In the genomic region with DNA sequence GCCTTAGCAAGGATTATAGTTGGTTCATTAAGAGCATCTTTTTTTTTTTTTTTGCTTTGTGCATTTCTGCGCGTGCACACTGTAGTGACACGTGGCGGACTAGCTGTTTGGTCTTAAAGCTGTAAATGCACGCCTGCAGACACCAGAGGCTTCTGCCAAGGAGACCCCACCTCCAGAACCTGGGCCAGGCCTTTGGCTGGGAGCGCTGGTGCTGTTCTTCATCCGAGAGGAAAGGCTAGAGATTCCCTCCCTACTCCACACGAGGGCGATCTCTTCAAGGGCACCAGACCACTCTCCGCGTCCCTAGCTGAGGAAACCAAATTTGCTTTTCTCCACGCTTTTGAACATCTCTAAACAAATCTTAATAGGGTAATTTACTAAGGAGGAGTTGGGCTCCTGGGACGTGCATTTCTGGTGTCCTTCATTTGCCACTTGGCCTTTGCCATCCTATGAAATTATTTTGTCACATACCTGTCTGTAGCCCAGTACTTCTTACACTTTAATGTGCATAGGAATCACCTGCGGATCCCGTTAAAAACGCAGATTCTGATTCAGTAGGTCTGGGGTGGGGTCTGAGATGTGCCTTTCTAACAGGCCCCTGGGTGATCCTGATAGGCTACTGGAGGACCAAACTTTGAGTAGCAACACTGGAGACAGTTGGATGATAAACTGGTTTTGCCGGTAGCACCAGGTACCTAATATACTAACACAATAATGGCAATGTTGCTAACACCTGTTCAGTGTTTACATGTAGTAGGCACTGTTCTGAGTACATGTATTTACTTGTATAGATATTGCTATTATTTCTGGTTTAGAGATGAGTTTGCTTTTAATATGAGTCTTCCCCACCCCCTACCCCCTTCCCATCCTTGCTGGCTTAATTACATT, we compare ENCODE assay signal across 9 cellular contexts. TPM values are rescaled to one million over a fixed set of nuclear protein-coding genes. Genes with fewer than 3 reads are reported as not detected.
A peak's percentile ranks its signal among the peaks of the same experiment; 100 is the strongest.
DNase-seq lines count a peak whose midpoint lies in the region; ATAC-seq and TF ChIP-seq lines count a peak whose summit lies in the region.
"Had no signal": no experiment of that assay in that cellular context is flagged by ENCODE, and none has a peak within 500 bp of the region (broad histone marks: within the 10 kb centered on the region; RNA-seq: fewer than 3 reads in every experiment).

No MANE protein-coding gene starts in this region.

- peaks cover 5% of the 10 kb centered on the region for H3K27me3 Mint-ChIP-seq in glutamatergic neuron (ENCODE audit: unreplicated experiment)

- ATAC-seq in GM18517 (IDR thresholded peaks at IDR 0.05; ENCODE audit: unreplicated experiment) = peak; percentile 65
- peak; percentile 74 for ATAC-seq in HG03442 (IDR thresholded peaks at IDR 0.05; ENCODE audit: unreplicated experiment)
- peak; percentile 71 for ATAC-seq in sciatic nerve

- no peaks in the 10 kb centered on the region for H3K36me3 ChIP-seq in vagina
- H3K36me3 ChIP-seq: neutrophil had no signal

- H3K4me1 Mint-ChIP-seq in glutamatergic neuron (ENCODE audit: low read depth, unreplicated experiment) = no peaks in the 10 kb centered on the region

- H3K4me1 ChIP-seq in vagina = peaks cover 6% of the 10 kb centered on the region

- no peak for TF ChIP-seq POLR2A in vagina (IDR thresholded peaks at IDR 0.05)

- no peaks in the 10 kb centered on the region for H3K9me3 ChIP-seq in vagina
- H3K9me3 ChIP-seq: neutrophil had no signal

- H3K36me3 Mint-ChIP-seq in glutamatergic neuron (ENCODE audit: unreplicated experiment) = peaks cover 10% of the 10 kb centered on the region

- no peak overlapping the region for H3K4me3 ChIP-seq in vagina

- no peak overlapping the region for H3K27ac ChIP-seq in vagina
- H3K27ac ChIP-seq: neutrophil had no signal

- intact Hi-C loops in sciatic nerve (cut with DNase I) (no loop called here), vagina (cut with DNase I) (no loop called here)

- H3K27ac Mint-ChIP-seq in glutamatergic neuron (ENCODE audit: unreplicated experiment) = no peak overlapping the region

- DNase-seq in C1 segment of cervical spinal cord (lab: John Stamatoyannopoulos, UW) = peak in 10 of 14 donors; percentile 2 to 75 (median 8)
- peak; percentile 58 for DNase-seq in NCI-H510A treated with DMSO at 0.1 percent for 48 hours (lab: John Stamatoyannopoulos, UW)
- peak; percentile 55 to 61 for DNase-seq in activated T-cell treated with anti-CD3 and anti-CD28 coated beads, Interleukin-2, amount 50 U/mL, for 48 hours
- peak; percentile 65 for DNase-seq in glutamatergic neuron
- peak; percentile 56 for DNase-seq in sciatic nerve (ENCODE audit: low spot score)
- no peak for DNase-seq in vagina (ENCODE audit: extremely low spot score in 2 of 2)

- H3K4me3 Mint-ChIP-seq in glutamatergic neuron (ENCODE audit: unreplicated experiment) = no peak overlapping the region

- H3K27me3 ChIP-seq in vagina = no peaks in the 10 kb centered on the region

- H3K9me3 Mint-ChIP-seq in glutamatergic neuron (ENCODE audit: unreplicated experiment) = peaks cover 9% of the 10 kb centered on the region

- peak; percentile 53 for TF ChIP-seq CTCF in glutamatergic neuron (IDR thresholded peaks at IDR 0.05; ENCODE audit: partially characterized antibody, unreplicated experiment)
- TF ChIP-seq CTCF in vagina (IDR thresholded peaks at IDR 0.05) = no peak

RNA-seq across cellular contexts. Expression of a gene that starts 1.3 kb away (rescaled TPM):
- total RNA-seq in glutamatergic neuron (ENCODE audit: unreplicated experiment) (not detected), sciatic nerve (0.71 TPM), vagina (not detected)

Comparison
In these comparisons a context has a peak if more than half of its experiments do, and no peak if none do; other contexts are left out.
1. DNase-seq: peak in C1 segment of cervical spinal cord (10 of 14), NCI-H510A treated with DMSO at 0.1 percent for 48 hours (single experiment), activated T-cell treated with anti-CD3 and anti-CD28 coated beads, Interleukin-2, amount 50 U/mL, for 48 hours (2 of 2), glutamatergic neuron (single experiment) and sciatic nerve (single experiment); none in vagina (0 of 2).
2. Peak in every context shown above with its lines, with median percentiles within 50 percentile points of each other: ATAC-seq.